ENCODE assay signal across 1 cellular context in genomic region chr9:123316053-123316718, GRCh38.
A peak's percentile ranks its signal among the peaks of the same experiment; 100 is the strongest.
TF ChIP-seq lines count a peak whose summit lies in the region.

No MANE protein-coding gene starts in this region.

TF ChIP-seq in HepG2, 621 proteins besides CTCF, POLR2A, EP300 and RAD21 (continued from another document):
- TF ChIP-seq ZNF362 (CRISPR knock-in tag; IDR thresholded peaks at IDR 0.05; ENCODE audit: borderline replicate concordance): peak; percentile 20; the same call in 1 of the 2 replicates
- TF ChIP-seq ESRRA (CRISPR knock-in tag; IDR thresholded peaks at IDR 0.05; ENCODE audit: low read depth): no peak
- TF ChIP-seq, protein P1, sequence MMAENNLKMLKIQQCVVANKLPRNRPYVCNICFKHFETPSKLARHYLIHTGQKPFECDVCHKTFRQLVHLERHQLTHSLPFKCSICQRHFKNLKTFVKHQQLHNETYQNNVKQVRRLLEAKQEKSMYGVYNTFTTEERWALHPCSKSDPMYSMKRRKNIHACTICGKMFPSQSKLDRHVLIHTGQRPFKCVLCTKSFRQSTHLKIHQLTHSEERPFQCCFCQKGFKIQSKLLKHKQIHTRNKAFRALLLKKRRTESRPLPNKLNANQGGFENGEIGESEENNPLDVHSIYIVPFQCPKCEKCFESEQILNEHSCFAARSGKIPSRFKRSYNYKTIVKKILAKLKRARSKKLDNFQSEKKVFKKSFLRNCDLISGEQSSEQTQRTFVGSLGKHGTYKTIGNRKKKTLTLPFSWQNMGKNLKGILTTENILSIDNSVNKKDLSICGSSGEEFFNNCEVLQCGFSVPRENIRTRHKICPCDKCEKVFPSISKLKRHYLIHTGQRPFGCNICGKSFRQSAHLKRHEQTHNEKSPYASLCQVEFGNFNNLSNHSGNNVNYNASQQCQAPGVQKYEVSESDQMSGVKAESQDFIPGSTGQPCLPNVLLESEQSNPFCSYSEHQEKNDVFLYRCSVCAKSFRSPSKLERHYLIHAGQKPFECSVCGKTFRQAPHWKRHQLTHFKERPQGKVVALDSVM (CRISPR knock-in tag; IDR thresholded peaks at IDR 0.05): peak; percentile 72
- TF ChIP-seq RXRA (CRISPR knock-in tag; IDR thresholded peaks at IDR 0.05): no peak; the same call in 1 of the 2 replicates
- TF ChIP-seq, protein P2, sequence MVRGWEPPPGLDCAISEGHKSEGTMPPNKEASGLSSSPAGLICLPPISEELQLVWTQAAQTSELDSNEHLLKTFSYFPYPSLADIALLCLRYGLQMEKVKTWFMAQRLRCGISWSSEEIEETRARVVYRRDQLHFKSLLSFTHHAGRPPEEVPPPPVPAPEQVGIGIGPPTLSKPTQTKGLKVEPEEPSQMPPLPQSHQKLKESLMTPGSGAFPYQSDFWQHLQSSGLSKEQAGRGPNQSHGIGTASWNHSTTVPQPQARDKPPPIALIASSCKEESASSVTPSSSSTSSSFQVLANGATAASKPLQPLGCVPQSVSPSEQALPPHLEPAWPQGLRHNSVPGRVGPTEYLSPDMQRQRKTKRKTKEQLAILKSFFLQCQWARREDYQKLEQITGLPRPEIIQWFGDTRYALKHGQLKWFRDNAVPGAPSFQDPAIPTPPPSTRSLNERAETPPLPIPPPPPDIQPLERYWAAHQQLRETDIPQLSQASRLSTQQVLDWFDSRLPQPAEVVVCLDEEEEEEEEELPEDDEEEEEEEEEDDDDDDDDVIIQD (CRISPR knock-in tag; IDR thresholded peaks at IDR 0.05; ENCODE audit: low read depth): 0 out of 2 replicates have a peak, but pooled peaks have one; percentile 21
- TF ChIP-seq ZNF792 (CRISPR knock-in tag; IDR thresholded peaks at IDR 0.05): 0 out of 2 replicates have a peak, but pooled peaks have one; percentile 36
- peak; percentile 84 for TF ChIP-seq SIX4 (CRISPR knock-in tag; IDR thresholded peaks at IDR 0.05)
- TF ChIP-seq EED (CRISPR knock-in tag; IDR thresholded peaks at IDR 0.05): no peak
- TF ChIP-seq HOXA9 (CRISPR knock-in tag; IDR thresholded peaks at IDR 0.05; ENCODE audit: borderline replicate concordance): no peak
- TF ChIP-seq HNF4G (IDR thresholded peaks at IDR 0.05; ENCODE audit: borderline replicate concordance, low read depth, low read length): peak; percentile 77
- TF ChIP-seq HNF4G (CRISPR knock-in tag; IDR thresholded peaks at IDR 0.05; ENCODE audit: borderline replicate concordance, low read depth): no peak
- TF ChIP-seq NR2F2 (IDR thresholded peaks at IDR 0.05; ENCODE audit: borderline replicate concordance, low read depth): no peak
- peak; percentile 56 for TF ChIP-seq FOXA3 (CRISPR knock-in tag; IDR thresholded peaks at IDR 0.05)
- peak; percentile 66 for TF ChIP-seq SALL1 (CRISPR knock-in tag; IDR thresholded peaks at IDR 0.05)
- peak; percentile 77; the same call in 1 of the 2 replicates for TF ChIP-seq TRIM24 (CRISPR knock-in tag; IDR thresholded peaks at IDR 0.05)
- peak; percentile 22; the same call in 1 of the 2 replicates for TF ChIP-seq YEATS4 (CRISPR knock-in tag; IDR thresholded peaks at IDR 0.05; ENCODE audit: borderline replicate concordance)
- peak; percentile 47 for TF ChIP-seq TEAD3 (CRISPR knock-in tag; optimal IDR thresholded peaks at IDR 0.05; ENCODE audit: borderline replicate concordance)
- TF ChIP-seq NFIC (IDR thresholded peaks at IDR 0.05; ENCODE audit: low read length): no peak
- TF ChIP-seq ZNF574 (CRISPR knock-in tag; IDR thresholded peaks at IDR 0.05): 0 out of 2 replicates have a peak, but pooled peaks have one; percentile 24
- TF ChIP-seq RXRB (CRISPR knock-in tag; IDR thresholded peaks at IDR 0.05; ENCODE audit: borderline replicate concordance): 0 out of 2 replicates have a peak, but pooled peaks have one; percentile 42
- TF ChIP-seq ZBTB7B (CRISPR knock-in tag; IDR thresholded peaks at IDR 0.05): 0 out of 2 replicates have a peak, but pooled peaks have one; percentile 33
- peak; percentile 61 for TF ChIP-seq FOXP4 (CRISPR knock-in tag; IDR thresholded peaks at IDR 0.05)
- peak; percentile 41; the same call in 1 of the 2 replicates for TF ChIP-seq ZMYM4 (CRISPR knock-in tag; IDR thresholded peaks at IDR 0.05)
- no peak for TF ChIP-seq FOXP1 (IDR thresholded peaks at IDR 0.05)
- peak; percentile 52; the same call in 1 of the 2 replicates for TF ChIP-seq FOXP1 (CRISPR knock-in tag; IDR thresholded peaks at IDR 0.05)
- TF ChIP-seq ZNF468 (CRISPR knock-in tag; IDR thresholded peaks at IDR 0.05): no peak
- TF ChIP-seq, protein P3, sequence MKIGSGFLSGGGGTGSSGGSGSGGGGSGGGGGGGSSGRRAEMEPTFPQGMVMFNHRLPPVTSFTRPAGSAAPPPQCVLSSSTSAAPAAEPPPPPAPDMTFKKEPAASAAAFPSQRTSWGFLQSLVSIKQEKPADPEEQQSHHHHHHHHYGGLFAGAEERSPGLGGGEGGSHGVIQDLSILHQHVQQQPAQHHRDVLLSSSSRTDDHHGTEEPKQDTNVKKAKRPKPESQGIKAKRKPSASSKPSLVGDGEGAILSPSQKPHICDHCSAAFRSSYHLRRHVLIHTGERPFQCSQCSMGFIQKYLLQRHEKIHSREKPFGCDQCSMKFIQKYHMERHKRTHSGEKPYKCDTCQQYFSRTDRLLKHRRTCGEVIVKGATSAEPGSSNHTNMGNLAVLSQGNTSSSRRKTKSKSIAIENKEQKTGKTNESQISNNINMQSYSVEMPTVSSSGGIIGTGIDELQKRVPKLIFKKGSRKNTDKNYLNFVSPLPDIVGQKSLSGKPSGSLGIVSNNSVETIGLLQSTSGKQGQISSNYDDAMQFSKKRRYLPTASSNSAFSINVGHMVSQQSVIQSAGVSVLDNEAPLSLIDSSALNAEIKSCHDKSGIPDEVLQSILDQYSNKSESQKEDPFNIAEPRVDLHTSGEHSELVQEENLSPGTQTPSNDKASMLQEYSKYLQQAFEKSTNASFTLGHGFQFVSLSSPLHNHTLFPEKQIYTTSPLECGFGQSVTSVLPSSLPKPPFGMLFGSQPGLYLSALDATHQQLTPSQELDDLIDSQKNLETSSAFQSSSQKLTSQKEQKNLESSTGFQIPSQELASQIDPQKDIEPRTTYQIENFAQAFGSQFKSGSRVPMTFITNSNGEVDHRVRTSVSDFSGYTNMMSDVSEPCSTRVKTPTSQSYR (CRISPR knock-in tag; IDR thresholded peaks at IDR 0.05; ENCODE audit: borderline replicate concordance): peak; percentile 88
- TF ChIP-seq GATAD2A (CRISPR knock-in tag; IDR thresholded peaks at IDR 0.05): peak; percentile 57; the same call in 1 of the 2 replicates
- TF ChIP-seq TBX2 (CRISPR knock-in tag; IDR thresholded peaks at IDR 0.05; ENCODE audit: borderline replicate concordance): peak; percentile 26; the same call in 1 of the 2 replicates
- TF ChIP-seq, protein P4, sequence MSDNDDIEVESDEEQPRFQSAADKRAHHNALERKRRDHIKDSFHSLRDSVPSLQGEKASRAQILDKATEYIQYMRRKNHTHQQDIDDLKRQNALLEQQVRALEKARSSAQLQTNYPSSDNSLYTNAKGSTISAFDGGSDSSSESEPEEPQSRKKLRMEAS (IDR thresholded peaks at IDR 0.05): 0 out of 2 replicates have a peak, but pooled peaks have one; percentile 18
- TF ChIP-seq ZNF260 (CRISPR knock-in tag; IDR thresholded peaks at IDR 0.05; ENCODE audit: borderline replicate concordance, low read depth): no peak
- TF ChIP-seq NR2F6 (IDR thresholded peaks at IDR 0.05): no peak
- peak; percentile 55; the same call in 1 of the 2 replicates for TF ChIP-seq NR2F6 (CRISPR knock-in tag; IDR thresholded peaks at IDR 0.05)
- no peak for TF ChIP-seq POLR2G (IDR thresholded peaks at IDR 0.05; ENCODE audit: low read depth, low read length)
- peak; percentile 19; the same call in 1 of the 2 replicates for TF ChIP-seq TARDBP (CRISPR knock-in tag; IDR thresholded peaks at IDR 0.05)
- no peak for TF ChIP-seq ZBTB21 (CRISPR knock-in tag; IDR thresholded peaks at IDR 0.05)
- no peak for TF ChIP-seq NPAS2 (CRISPR knock-in tag; IDR thresholded peaks at IDR 0.05; ENCODE audit: borderline replicate concordance)
- TF ChIP-seq ZNF644 (CRISPR knock-in tag; IDR thresholded peaks at IDR 0.05; ENCODE audit: low read depth): peak; percentile 76; the same call in 1 of the 2 replicates
- TF ChIP-seq THAP7 (CRISPR knock-in tag; IDR thresholded peaks at IDR 0.05): no peak
- TF ChIP-seq, protein P5, sequence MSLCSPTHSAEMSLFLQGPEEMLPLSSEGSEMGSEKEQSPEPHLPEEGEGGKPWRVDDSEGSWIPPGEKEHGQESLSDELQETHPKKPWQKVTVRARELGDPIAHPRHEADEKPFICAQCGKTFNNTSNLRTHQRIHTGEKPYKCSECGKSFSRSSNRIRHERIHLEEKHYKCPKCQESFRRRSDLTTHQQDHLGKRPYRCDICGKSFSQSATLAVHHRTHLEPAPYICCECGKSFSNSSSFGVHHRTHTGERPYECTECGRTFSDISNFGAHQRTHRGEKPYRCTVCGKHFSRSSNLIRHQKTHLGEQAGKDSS (CRISPR knock-in tag; IDR thresholded peaks at IDR 0.05; ENCODE audit: borderline replicate concordance, low read depth): no peak
- TF ChIP-seq SOX6 (IDR thresholded peaks at IDR 0.05): no peak
- peak; percentile 56 for TF ChIP-seq SOX6 (CRISPR knock-in tag; IDR thresholded peaks at IDR 0.05)
